ENCODE assay signal across 18 cellular contexts in genomic region chr4:8722556-8722955, GRCh38.
"Had no signal": no experiment of that assay in that cellular context is flagged by ENCODE, and none has a peak within 500 bp of the region (broad histone marks: within the 10 kb centered on the region; RNA-seq: fewer than 3 reads in every experiment).

No MANE protein-coding gene starts in this region.

- H3K9me3 Mint-ChIP-seq: neural progenitor cell, type B pancreatic cell had no signal

- H3K27ac Mint-ChIP-seq: nephron; neural progenitor cell; stimulated activated effector memory CD8-positive, alpha-beta T cell treated with anti-CD3 and anti-CD28 coated beads, Interleukin-12 subunit alpha, Interleukin-12 subunit beta, amount 100 ng/mL, for 72 hours; type B pancreatic cell had no signal

- H3K4me1 Mint-ChIP-seq: neural progenitor cell; stimulated activated effector memory CD8-positive, alpha-beta T cell treated with anti-CD3 and anti-CD28 coated beads, Interleukin-12 subunit alpha, Interleukin-12 subunit beta, amount 100 ng/mL, for 72 hours had no signal

- DNase-seq: colonic mucosa; dermis blood vessel endothelial cell; effector memory CD4-positive, alpha-beta T cell; foreskin keratinocyte; left lung; stimulated activated CD4-positive, alpha-beta T cell treated with anti-CD3 and anti-CD28 coated beads, Interleukin-2, amount 100 ng/mL, for 24 hours; stimulated activated CD4-positive, alpha-beta T cell treated with anti-CD3 and anti-CD28 coated beads, Interleukin-4, amount 100 ng/mL, for 24 hours; stimulated activated naive CD4-positive, alpha-beta T cell treated with Interleukin-2 at 50 U/mL for 16 hours; substantia nigra; testis had no signal

- H3K36me3 Mint-ChIP-seq: neural progenitor cell; stimulated activated effector memory CD8-positive, alpha-beta T cell treated with anti-CD3 and anti-CD28 coated beads, Interleukin-12 subunit alpha, Interleukin-12 subunit beta, amount 100 ng/mL, for 72 hours; type B pancreatic cell had no signal

- ATAC-seq: foreskin keratinocyte; gastroesophageal sphincter; heart left ventricle; left lung; sciatic nerve; stimulated activated effector memory CD8-positive, alpha-beta T cell treated with anti-CD3 and anti-CD28 coated beads, Interleukin-12 subunit alpha, Interleukin-12 subunit beta, amount 100 ng/mL, for 72 hours had no signal

- H3K4me3 Mint-ChIP-seq: central memory CD8-positive, alpha-beta T cell; nephron; neural progenitor cell; stimulated activated effector memory CD8-positive, alpha-beta T cell treated with anti-CD3 and anti-CD28 coated beads, Interleukin-12 subunit alpha, Interleukin-12 subunit beta, amount 100 ng/mL, for 72 hours; type B pancreatic cell had no signal
